ENCODE assay signal across 8 cellular contexts in the genomic region with DNA sequence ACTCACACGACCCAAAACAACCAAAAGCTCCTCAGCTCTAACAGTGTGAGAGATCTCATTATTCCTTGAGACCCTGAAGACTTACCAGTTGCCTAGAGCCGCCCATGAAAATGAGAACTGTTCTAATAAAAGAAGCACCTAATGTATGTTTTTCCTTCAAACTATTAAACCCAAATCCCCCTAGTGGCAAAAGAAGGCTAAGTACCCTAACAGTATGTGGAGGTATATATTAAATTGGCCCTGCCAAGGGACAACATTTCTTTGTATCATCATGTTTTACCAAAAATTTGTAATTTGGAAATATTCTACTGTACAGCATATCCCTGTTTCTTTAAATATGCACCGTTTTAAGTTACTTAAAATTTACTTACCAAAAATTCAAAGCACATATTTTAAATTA. TPM values are rescaled to one million over a fixed set of nuclear protein-coding genes. Genes with fewer than 3 reads are reported as not detected.
DNase-seq lines count a peak whose midpoint lies in the region; ATAC-seq, FAIRE-seq and TF ChIP-seq lines count a peak whose summit lies in the region.

No MANE protein-coding gene starts in this region.

- H3K27me3 ChIP-seq in endothelial cell of umbilical vein (ENCODE audit: control insufficient read depth in 2 of 2, insufficient read depth in 2 of 2, low read length in 2 of 2) = peaks cover 2 to 6% of the 10 kb centered on the region in 2 experiments

- no peak overlapping the region for H3K4me2 ChIP-seq in endothelial cell of umbilical vein (ENCODE audit: insufficient read depth, low read length)

- intact Hi-C loops in endothelial cell of umbilical vein (cut with micrococcal nuclease) = loop anchor here (5.0 kb wide), 1 partner anchor 155 kb away; no protein-coding TSS in a partner anchor

- CTCF ChIA-PET in endothelial cell of umbilical vein (lab: Charles Lee) = interaction anchor here (2.0 kb wide), 1 partner anchor 39 kb away, joined by 5 read pairs; no protein-coding TSS in a partner anchor

- no peaks in the 10 kb centered on the region for H3K36me3 ChIP-seq in endothelial cell of umbilical vein (ENCODE audit: control insufficient read depth in 2 of 2, extremely low read depth in 1 of 2, insufficient read depth in 2 of 2, low read length in 2 of 2)

- H4K20me1 ChIP-seq in endothelial cell of umbilical vein (replicated peaks; ENCODE audit: control insufficient read depth, extremely low read depth, insufficient read depth, low read length) = no peaks in the 10 kb centered on the region

- POLR2A ChIA-PET in endothelial cell of umbilical vein (lab: Charles Lee) = no interaction called here

- H3K9me1 ChIP-seq in endothelial cell of umbilical vein (replicated peaks; ENCODE audit: control insufficient read depth, extremely low read depth, insufficient read depth, low read length) = no peaks in the 10 kb centered on the region

- TF ChIP-seq POLR2A in NB4 (IDR thresholded peaks at IDR 0.05; ENCODE audit: extremely low read depth, insufficient read length) = no peak
- no peak for TF ChIP-seq POLR2A in endothelial cell of umbilical vein (IDR thresholded peaks at IDR 0.05; ENCODE audit: low read depth, low read length)

- no TSS peak for BruUV-seq in endothelial cell of umbilical vein (replicated peaks; lab: Mats Ljungman, UMichigan)

- no peaks in the 10 kb centered on the region for H3K79me2 ChIP-seq in endothelial cell of umbilical vein (ENCODE audit: control insufficient read depth, insufficient read depth, low read length)

- no peak overlapping the region for H3K4me3 ChIP-seq in NB4 (ENCODE audit: low read depth, low read length)
- H3K4me3 ChIP-seq in endothelial cell of umbilical vein (replicated peaks in 1 of 3; ENCODE audit: insufficient read depth in 1 of 3, low read depth in 1 of 3, low read length in 3 of 3) = no peak overlapping the region

- no peak overlapping the region for H2AFZ ChIP-seq in endothelial cell of umbilical vein (ENCODE audit: low read depth, low read length)

- FAIRE-seq in endothelial cell of umbilical vein (lab: Jason Lieb, UNC) = no peak

- H3K9me3 ChIP-seq in endothelial cell of umbilical vein (replicated peaks; ENCODE audit: control insufficient read depth, insufficient read depth, low read length) = no peaks in the 10 kb centered on the region

- TF ChIP-seq CTCF in NB4 (IDR thresholded peaks at IDR 0.05; ENCODE audit: low read depth, low read length) (peak; percentile 39), endothelial cell of umbilical vein (IDR thresholded peaks at IDR 0.05; ENCODE audit: extremely low read depth in 1 of 2, insufficient read depth in 1 of 2, low read depth in 1 of 2, low read length in 2 of 2) (peak; percentile 17 to 31)

- no peak overlapping the region for H3K27ac ChIP-seq in endothelial cell of umbilical vein (ENCODE audit: insufficient read depth, low read depth, low read length)

- dilution Hi-C loops in endothelial cell of umbilical vein (cut with MboI; ENCODE audit: extremely low pct_ligation_motif_present, low sequenced_read_pairs) = no loop called here

- peak; percentile 76 for ATAC-seq in GM18519 (IDR thresholded peaks at IDR 0.05; ENCODE audit: low FRiP score, unreplicated experiment)
- no peak for ATAC-seq in GM21526 (IDR thresholded peaks at IDR 0.05; ENCODE audit: low FRiP score, unreplicated experiment)

- no peaks in the 10 kb centered on the region for H3K4me1 ChIP-seq in endothelial cell of umbilical vein (ENCODE audit: control insufficient read depth, extremely low read depth, insufficient read depth, low read length)

- H3K9ac ChIP-seq in endothelial cell of umbilical vein (replicated peaks; ENCODE audit: extremely low read depth, insufficient read depth, low read length) = no peak overlapping the region

- peak; percentile 2 for DNase-seq in AG08396 (ENCODE audit: low spot score)
- DNase-seq in NB4 (ENCODE audit: low read depth) = peak; percentile 30
- peak; percentile 8 for DNase-seq in endothelial cell of umbilical vein (ENCODE audit: low read depth, low spot score)
- DNase-seq in islet precursor cell = no peak
- DNase-seq in anterior cingulate cortex (lab: John Stamatoyannopoulos, UW) = no peak
- DNase-seq in CD1c-positive myeloid dendritic cell (ENCODE audit: extremely low spot score) = no peak

TF ChIP-seq in endothelial cell of umbilical vein, 7 proteins besides CTCF, POLR2A, EP300 and RAD21:
- no peak for TF ChIP-seq FOS (IDR thresholded peaks at IDR 0.05; ENCODE audit: borderline replicate concordance, insufficient read depth, low read length)
- TF ChIP-seq POLR2AphosphoS5 (IDR thresholded peaks at IDR 0.05; ENCODE audit: insufficient read depth, low read depth, low read length) = no peak
- TF ChIP-seq JUN (IDR thresholded peaks at IDR 0.05; ENCODE audit: borderline replicate concordance, insufficient read depth, insufficient read length, low read depth) = no peak
- no peak for TF ChIP-seq GATA2 (IDR thresholded peaks at IDR 0.05; ENCODE audit: insufficient read depth, insufficient read length, low read depth, low read length)
- TF ChIP-seq EZH2 (IDR thresholded peaks at IDR 0.05; ENCODE audit: borderline replicate concordance, low read depth, low read length, severe bottlenecking) = no peak
- TF ChIP-seq, protein P1, sequence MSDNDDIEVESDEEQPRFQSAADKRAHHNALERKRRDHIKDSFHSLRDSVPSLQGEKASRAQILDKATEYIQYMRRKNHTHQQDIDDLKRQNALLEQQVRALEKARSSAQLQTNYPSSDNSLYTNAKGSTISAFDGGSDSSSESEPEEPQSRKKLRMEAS (IDR thresholded peaks at IDR 0.05; ENCODE audit: insufficient read depth, insufficient read length) = no peak
- no peak for TF ChIP-seq MYC (IDR thresholded peaks at IDR 0.05; ENCODE audit: low read depth, low read length)

RNA-seq across cellular contexts. Expression of a gene that starts 38.0 kb away (rescaled TPM):
- total RNA-seq in endothelial cell of umbilical vein = not detected in 2 replicates
- not detected in 2 replicates for polyA plus RNA-seq in endothelial cell of umbilical vein
- polyA plus RNA-seq in endothelial cell of umbilical vein (2011; cell fraction: cytosol; rRNA removed) = not detected in 2 replicates
- 0.28 TPM in 1 of 2 replicates, not detected in the other for polyA plus RNA-seq in endothelial cell of umbilical vein (2011; cell fraction: nucleus; rRNA removed)
- polyA plus RNA-seq in endothelial cell of umbilical vein (2012) = not detected in 2 replicates
- polyA minus RNA-seq in endothelial cell of umbilical vein = 1.2 TPM in 1 of 2 replicates, not detected in the other
- not detected for polyA minus RNA-seq in endothelial cell of umbilical vein (2011; cell fraction: cytosol; rRNA and poly(A)+ RNA removed)
- not detected in 2 replicates for polyA minus RNA-seq in endothelial cell of umbilical vein (2011; cell fraction: nucleus; rRNA and poly(A)+ RNA removed)

Comparison
In these comparisons a context has a peak if more than half of its experiments do, and no peak if none do; other contexts are left out.
1. DNase-seq: peak in AG08396 (single experiment), NB4 (single experiment) and endothelial cell of umbilical vein (single experiment); none in islet precursor cell (single experiment), anterior cingulate cortex (0 of 58) and CD1c-positive myeloid dendritic cell (single experiment).